Comparison of ENCODE assay signal across 9 cellular contexts in genomic region chr5:138468133-138468965, GRCh38. TPM values are rescaled to one million over a fixed set of nuclear protein-coding genes. Genes with fewer than 3 reads are reported as not detected.
DNase-seq lines count a peak whose midpoint lies in the region; ATAC-seq and TF ChIP-seq lines count a peak whose summit lies in the region.
"Had no signal": no experiment of that assay in that cellular context is flagged by ENCODE, and none has a peak within 500 bp of the region (broad histone marks: within the 10 kb centered on the region; RNA-seq: fewer than 3 reads in every experiment).

No MANE protein-coding gene starts in this region.

- H3K36me3 ChIP-seq in muscle layer of duodenum (ENCODE audit: control insufficient read depth in 1 of 2, insufficient read depth in 2 of 2, low read length in 2 of 2) (peaks cover 12 to 27% of the 10 kb centered on the region in 2 donors), spleen (peaks cover 0 to 13% (median 0%) of the 10 kb centered on the region in 6 donors)

- 87 to 91% (median 87%) methylated on average over 7 of the region's 7 CpGs for WGBS in spleen, 5 donors

- TF ChIP-seq CTCF in AG10803 (conservative IDR thresholded peaks at IDR 0.05; ENCODE audit: low read length) (no peak), astrocyte of the spinal cord (IDR thresholded peaks at IDR 0.05; ENCODE audit: low read depth, low read length) (no peak), GM13977 (IDR thresholded peaks at IDR 0.05; ENCODE audit: extremely low read depth, insufficient read depth, missing control alignments) (no peak), spleen (IDR thresholded peaks at IDR 0.05 in 8 of 11, conservative IDR thresholded peaks at IDR 0.05 in 3 of 11) (no peak)

- intact Hi-C loops in spleen (cut with DNase I; ENCODE audit: low total_unique reads): no loop called here

- in situ Hi-C loops in astrocyte of the spinal cord (cut with HindIII; ENCODE audit: low sequenced_read_pairs) (no loop called here), GM13977 (cut with MboI; ENCODE audit: low pct_unique_long_range_greater_than_20kb, low sequenced_read_pairs, unreplicated experiment) (no loop called here)

- H3K27ac ChIP-seq in muscle layer of duodenum (ENCODE audit: low read length) (no peak overlapping the region), spleen (no peak overlapping the region)
- H3K27ac ChIP-seq: KMS-11 had no signal

- DNase-seq in AG10803 (ENCODE audit: low read depth) (peak; percentile 70), HT-29 (ENCODE audit: low spot score) (peak; percentile 38), astrocyte of the spinal cord (ENCODE audit: low read depth, low spot score) (peak; percentile 30), GM13977 (ENCODE audit: low spot score) (no peak), spleen (no peak)

- no peaks in the 10 kb centered on the region for H3K27me3 ChIP-seq in muscle layer of duodenum (ENCODE audit: low read depth, low read length)
- H3K27me3 ChIP-seq in spleen (replicated peaks in 1 of 7): peaks cover 0 to 19% (median 0%) of the 10 kb centered on the region in 7 donors

- no peak for TF ChIP-seq POLR2A in spleen (IDR thresholded peaks at IDR 0.05)

- H3K9me3 ChIP-seq in muscle layer of duodenum (ENCODE audit: control insufficient read depth in 1 of 2, low read length in 2 of 2) (no peaks in the 10 kb centered on the region), spleen (no peaks in the 10 kb centered on the region)

- H3K4me3 ChIP-seq in AG10803 (ENCODE audit: low read length) (peak overlapping the region; percentile 84; the same call in 1 of the 2 replicates), astrocyte of the spinal cord (ENCODE audit: low read depth, low read length) (no peak overlapping the region), muscle layer of duodenum (ENCODE audit: low read depth in 1 of 2, low read length in 2 of 2) (peak overlapping the region; percentile 84 to 97), spleen (peak overlapping the region in 1 of 8 donors; percentile 93)

- no peak for ATAC-seq in GM19455 (IDR thresholded peaks at IDR 0.05; ENCODE audit: unreplicated experiment)
- no peak for ATAC-seq in GM19023 (IDR thresholded peaks at IDR 0.05; ENCODE audit: unreplicated experiment)

- peaks cover 0 to 12% of the 10 kb centered on the region in 2 donors for H3K4me1 ChIP-seq in muscle layer of duodenum (ENCODE audit: control insufficient read depth in 1 of 2, insufficient read depth in 2 of 2, low read length in 2 of 2)
- H3K4me1 ChIP-seq in spleen: peaks cover 5 to 45% (median 29%) of the 10 kb centered on the region in 6 donors

RNA-seq across cellular contexts. Expression of gene EGR1, which starts 3.1 kb away (rescaled TPM):
- 20.1 and 27.8 TPM in 2 replicates for total RNA-seq in HT-29 (2014; rRNA removed; shearing (Covaris generic))
- total RNA-seq in spleen: 100 to 1,000 TPM in 2 of 7 donors, 10 to 100 TPM in 2, 1 to 10 TPM in 3; 2.8 to 138 (median 13.5) TPM
- polyA plus RNA-seq in spleen: 10 to 100 TPM in 1 of 3 donors, 1 to 10 TPM in 2; 2.7 to 11.7 (median 5.3) TPM

RNA-seq across cellular contexts. Expression of gene REEP2, which starts 29.5 kb away (rescaled TPM):
- 0.03 and 0.05 TPM in 2 replicates for total RNA-seq in HT-29 (2014; rRNA removed; shearing (Covaris generic))
- under 1 TPM in 5 of 7 donors, not detected in 2; 0.20 to 0.52 (median 0.41) TPM for total RNA-seq in spleen
- under 1 TPM; 0.52 to 0.98 (median 0.54) TPM for polyA plus RNA-seq in spleen

Comparison
In these comparisons a context has a peak if more than half of its experiments do, and no peak if none do; other contexts are left out.
1. DNase-seq: peak in AG10803 (single experiment), HT-29 (single experiment) and astrocyte of the spinal cord (single experiment); none in GM13977 (single experiment) and spleen (single experiment).